Comparison of ENCODE assay signal across 35 cellular contexts in the genomic region with DNA sequence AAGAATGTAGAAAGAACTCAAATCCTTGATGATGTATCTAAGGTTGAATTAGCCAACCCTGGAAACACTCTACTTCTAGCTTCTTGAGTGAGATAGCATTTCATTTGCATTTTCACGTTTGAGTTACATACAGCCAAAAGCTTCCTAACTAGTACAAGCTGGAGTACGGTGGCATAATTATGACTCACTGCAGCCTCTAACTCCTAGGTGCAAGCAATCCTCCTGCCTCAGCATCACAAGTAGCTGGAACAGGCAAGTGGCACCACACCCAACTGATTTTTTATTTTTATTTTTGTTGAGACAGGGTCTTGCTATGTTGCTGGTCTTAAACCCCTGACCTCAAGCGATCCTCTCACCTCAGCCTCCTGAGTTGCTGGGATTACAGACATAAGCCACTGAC.
"Had no signal": no experiment of that assay in that cellular context is flagged by ENCODE, and none has a peak within 500 bp of the region (broad histone marks: within the 10 kb centered on the region; RNA-seq: fewer than 3 reads in every experiment).

No MANE protein-coding gene starts in this region.

- H3K36me3 ChIP-seq: cardiac muscle cell, Peyer's patch, SJSA1 had no signal

- H3K4me2 ChIP-seq: SK-N-SH had no signal

- H3K9me3 Mint-ChIP-seq: activated CD4-positive, alpha-beta memory T cell treated with anti-CD3 and anti-CD28 coated beads for 36 hours; activated naive CD4-positive, alpha-beta T cell treated with anti-CD3 and anti-CD28 coated beads, Interleukin-2, amount 10 ng/mL, durations not matched to agents 7 days and 5 days; activated naive CD8-positive, alpha-beta T cell treated with anti-CD3 and anti-CD28 coated beads, Interleukin-2, amount 50 U/mL, for 24 hours; activated T-cell treated with anti-CD3 and anti-CD28 coated beads, Interleukin-2, amount 50 U/mL, for 4 hours; activated T-helper 1 cell treated with anti-CD3 and anti-CD28 coated beads, Interleukin-12 subunit alpha, Interleukin-12 subunit beta, Interleukin-2, Interleukin-4 antibody, amounts not matched to agents 30 ng/mL and 10 ng/mL and 1 ng/mL, durations not matched to agents 14 hours and 24 hours and 36 hours; central memory CD8-positive, alpha-beta T cell; T-helper 1 cell treated with Interleukin-12 subunit alpha and Interleukin-12 subunit beta and Interleukin-4 antibody, amounts not matched to agents 30 μg/mL and 1 μg/mL, for 36 hours; T-helper 2 cell treated with Interferon-gamma antibody and Interleukin-4, amounts not matched to agents 5 μg/mL and 100 μg/mL, for 36 hours had no signal

- H3K9ac ChIP-seq: SK-N-SH had no signal

- H3K36me3 Mint-ChIP-seq: activated CD4-positive, alpha-beta memory T cell treated with anti-CD3 and anti-CD28 coated beads for 36 hours; activated naive CD4-positive, alpha-beta T cell treated with anti-CD3 and anti-CD28 coated beads, Interleukin-2, amount 10 ng/mL, durations not matched to agents 7 days and 5 days; activated naive CD8-positive, alpha-beta T cell; brain had no signal

- H3K27ac ChIP-seq: cardiac muscle cell, Peyer's patch, SJSA1 had no signal

- H3K4me1 ChIP-seq: Peyer's patch, SJSA1 had no signal

- H3K9me3 ChIP-seq: Peyer's patch, SJSA1, SK-N-SH had no signal

- H3K27ac Mint-ChIP-seq: activated B cell treated with CpG ODN at 0.5 μM for 24 hours; activated CD4-positive, alpha-beta memory T cell treated with anti-CD3 and anti-CD28 coated beads for 36 hours; activated naive CD4-positive, alpha-beta T cell treated with anti-CD3 and anti-CD28 coated beads, Interleukin-2, amount 10 ng/mL, durations not matched to agents 7 days and 5 days; activated naive CD8-positive, alpha-beta T cell; activated naive CD8-positive, alpha-beta T cell treated with anti-CD3 and anti-CD28 coated beads, Interleukin-2, amount 50 U/mL, for 24 hours; activated T-helper 1 cell treated with anti-CD3 and anti-CD28 coated beads, Interleukin-12 subunit alpha, Interleukin-12 subunit beta, Interleukin-2, Interleukin-4 antibody, amounts not matched to agents 30 ng/mL and 10 ng/mL and 1 ng/mL, durations not matched to agents 14 hours and 24 hours and 36 hours; brain; T-helper 1 cell treated with Interleukin-12 subunit alpha and Interleukin-12 subunit beta and Interleukin-4 antibody, amounts not matched to agents 30 μg/mL and 1 μg/mL, for 36 hours; T-helper 2 cell treated with Interferon-gamma antibody and Interleukin-4, amounts not matched to agents 5 μg/mL and 100 μg/mL, for 36 hours had no signal

- DNase-seq: activated B cell treated with CpG ODN at 0.5 μM for 24 hours; activated CD4-positive, alpha-beta memory T cell treated with anti-CD3 and anti-CD28 coated beads for 36 hours; activated CD4-positive, alpha-beta T cell treated with anti-CD3 and anti-CD28 coated beads for 4 hours; activated CD4-positive, alpha-beta T cell treated with anti-CD3 and anti-CD28 coated beads, Interleukin-2, amount 50 U/mL, for 1 hour; activated CD4-positive, CD25-positive, alpha-beta regulatory T cell treated with anti-CD3 and anti-CD28 coated beads, Interleukin-2, amount 50 U/mL, for 72 hours; activated CD8-positive, alpha-beta memory T cell treated with anti-CD3 and anti-CD28 coated beads, Interleukin-2, amount 50 U/mL, for 4 hours; activated gamma-delta T cell treated with Interleukin-2 at 50 U/mL for 16 hours; activated naive CD4-positive, alpha-beta T cell treated with anti-CD3 and anti-CD28 coated beads, Interleukin-2, amount 10 ng/mL, durations not matched to agents 7 days and 5 days; activated naive CD8-positive, alpha-beta T cell treated with anti-CD3 and anti-CD28 coated beads, Interleukin-2, amount 50 U/mL, for 24 hours; activated T-cell treated with anti-CD3 and anti-CD28 coated beads for 4 hours; activated T-cell treated with anti-CD3 and anti-CD28 coated beads, Interleukin-2, amount 50 U/mL, for 4 hours; anterior cingulate cortex; Kasumi-1; KG1; MM.1S; MV-4-11; NCI-H1092; NCI-H1436 treated with DMSO at 0.1 percent for 48 hours; NCI-H1694 treated with DMSO at 0.1 percent for 48 hours; NCI-H2029; NCI-H345; NCI-H524 treated with DMSO at 0.1 percent for 48 hours; PC-3; Peyer's patch; RPMI8226; SHP77 treated with DMSO at 0.1 percent for 48 hours; SK-N-SH had no signal

- H3K27me3 ChIP-seq: Peyer's patch had no signal

- H3K4me3 Mint-ChIP-seq: activated B cell treated with CpG ODN at 0.5 μM for 24 hours; activated CD4-positive, alpha-beta memory T cell treated with anti-CD3 and anti-CD28 coated beads for 36 hours; activated naive CD4-positive, alpha-beta T cell treated with anti-CD3 and anti-CD28 coated beads, Interleukin-2, amount 10 ng/mL, durations not matched to agents 7 days and 5 days; activated naive CD8-positive, alpha-beta T cell; activated naive CD8-positive, alpha-beta T cell treated with anti-CD3 and anti-CD28 coated beads, Interleukin-2, amount 50 U/mL, for 24 hours; activated T-cell treated with anti-CD3 and anti-CD28 coated beads, Interleukin-2, amount 50 U/mL, for 4 hours; activated T-helper 1 cell treated with anti-CD3 and anti-CD28 coated beads, Interleukin-12 subunit alpha, Interleukin-12 subunit beta, Interleukin-2, Interleukin-4 antibody, amounts not matched to agents 30 ng/mL and 10 ng/mL and 1 ng/mL, durations not matched to agents 14 hours and 24 hours and 36 hours; brain; central memory CD8-positive, alpha-beta T cell; T-helper 1 cell treated with Interleukin-12 subunit alpha and Interleukin-12 subunit beta and Interleukin-4 antibody, amounts not matched to agents 30 μg/mL and 1 μg/mL, for 36 hours; T-helper 2 cell treated with Interferon-gamma antibody and Interleukin-4, amounts not matched to agents 5 μg/mL and 100 μg/mL, for 36 hours had no signal

- H3K4me3 ChIP-seq: cardiac muscle cell, Peyer's patch, SJSA1 had no signal

- ATAC-seq: activated naive CD8-positive, alpha-beta T cell treated with anti-CD3 and anti-CD28 coated beads, Interleukin-2, amount 50 U/mL, for 24 hours; activated T-cell treated with anti-CD3 and anti-CD28 coated beads, Interleukin-2, amount 50 U/mL, for 4 hours; PC-3 had no signal

- H3K4me1 Mint-ChIP-seq: activated B cell treated with CpG ODN at 0.5 μM for 24 hours; activated naive CD4-positive, alpha-beta T cell treated with anti-CD3 and anti-CD28 coated beads, Interleukin-2, amount 10 ng/mL, durations not matched to agents 7 days and 5 days; activated naive CD8-positive, alpha-beta T cell treated with anti-CD3 and anti-CD28 coated beads, Interleukin-2, amount 50 U/mL, for 24 hours; brain; central memory CD8-positive, alpha-beta T cell had no signal
